Comparison of ENCODE assay signal across 16 cellular contexts in the genomic region with DNA sequence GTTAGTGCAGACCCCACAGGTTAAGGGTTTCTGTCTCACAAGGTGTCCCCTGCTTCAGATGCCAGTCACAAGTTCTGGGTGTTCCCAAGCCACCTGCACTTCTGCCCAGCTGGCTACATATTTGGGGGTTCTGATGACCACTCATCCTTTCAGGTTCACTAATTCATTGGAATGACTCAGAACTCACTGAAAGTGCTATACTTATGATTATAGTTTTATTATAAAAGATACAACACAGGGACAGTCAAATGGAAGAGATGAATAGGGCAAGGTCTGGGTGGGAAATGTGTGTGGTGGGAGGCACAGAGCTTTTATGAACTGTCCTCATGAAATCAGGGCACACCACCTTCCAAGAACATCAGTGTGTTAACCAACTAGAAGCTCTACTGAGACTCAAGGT.
DNase-seq lines count a peak whose midpoint lies in the region; ATAC-seq lines count a peak whose summit lies in the region.
"Had no signal": no experiment of that assay in that cellular context is flagged by ENCODE, and none has a peak within 500 bp of the region (broad histone marks: within the 10 kb centered on the region; RNA-seq: fewer than 3 reads in every experiment).

No MANE protein-coding gene starts in this region.

- DNase-seq in activated T-cell treated with anti-CD3 and anti-CD28 coated beads, Interleukin-2, amount 50 U/mL, for 72 hours, result no peak
- no peak for DNase-seq in activated T-cell treated with anti-CD3 and anti-CD28 coated beads, Interleukin-2, amount 50 U/mL, for 48 hours
- DNase-seq in stimulated activated naive CD8-positive, alpha-beta T cell treated with anti-CD3 and anti-CD28 coated beads, Interleukin-15, Interleukin-2, amounts not matched to agents 100 U/mL and 50 U/mL, for 24 hours, result no peak
- DNase-seq in stimulated activated naive CD8-positive, alpha-beta T cell treated with anti-CD3 and anti-CD28 coated beads, Interleukin-15, amount 100 ng/mL, for 72 hours, result no peak
- DNase-seq in kidney tubule cell (ENCODE audit: low spot score) (peak; percentile 28), GM03348 (ENCODE audit: low spot score) (no peak)
- DNase-seq: ACHN; BE2C; C1 segment of cervical spinal cord; CD4-positive, CD25-positive, alpha-beta regulatory T cell; CD8-positive, alpha-beta memory T cell; COR-L47; DMS 273 treated with DMSO at 0.1 percent for 48 hours; DMS53; HCEC 1CT had no signal

- H3K27me3 Mint-ChIP-seq in activated T-cell treated with anti-CD3 and anti-CD28 coated beads, Interleukin-2, amount 50 U/mL, for 72 hours (ENCODE audit: low read depth), result no peaks in the 10 kb centered on the region
- no peaks in the 10 kb centered on the region for H3K27me3 Mint-ChIP-seq in stimulated activated naive CD8-positive, alpha-beta T cell treated with anti-CD3 and anti-CD28 coated beads, Interleukin-15, amount 100 ng/mL, for 72 hours
- H3K27me3 Mint-ChIP-seq: CD4-positive, CD25-positive, alpha-beta regulatory T cell had no signal

- peak overlapping the region; percentile 82 for H3K27ac Mint-ChIP-seq in activated T-cell treated with anti-CD3 and anti-CD28 coated beads, Interleukin-2, amount 50 U/mL, for 72 hours
- no peak overlapping the region for H3K27ac Mint-ChIP-seq in stimulated activated naive CD8-positive, alpha-beta T cell treated with anti-CD3 and anti-CD28 coated beads, Interleukin-15, amount 100 ng/mL, for 72 hours
- H3K27ac Mint-ChIP-seq: CD4-positive, CD25-positive, alpha-beta regulatory T cell; GM23338 had no signal

- H3K36me3 Mint-ChIP-seq in activated T-cell treated with anti-CD3 and anti-CD28 coated beads, Interleukin-2, amount 50 U/mL, for 72 hours (ENCODE audit: insufficient read depth in 2 of 2), result no peaks in the 10 kb centered on the region
- H3K36me3 Mint-ChIP-seq: CD4-positive, CD25-positive, alpha-beta regulatory T cell had no signal

- H3K9me3 Mint-ChIP-seq in activated T-cell treated with anti-CD3 and anti-CD28 coated beads, Interleukin-2, amount 50 U/mL, for 72 hours, result no peaks in the 10 kb centered on the region
- no peaks in the 10 kb centered on the region for H3K9me3 Mint-ChIP-seq in stimulated activated naive CD8-positive, alpha-beta T cell treated with anti-CD3 and anti-CD28 coated beads, Interleukin-15, amount 100 ng/mL, for 72 hours
- H3K9me3 Mint-ChIP-seq: CD4-positive, CD25-positive, alpha-beta regulatory T cell; CD8-positive, alpha-beta memory T cell; GM23338 had no signal

- H3K4me1 Mint-ChIP-seq in activated T-cell treated with anti-CD3 and anti-CD28 coated beads, Interleukin-2, amount 50 U/mL, for 72 hours (ENCODE audit: low read depth), result peaks cover 20% of the 10 kb centered on the region
- no peaks in the 10 kb centered on the region for H3K4me1 Mint-ChIP-seq in stimulated activated naive CD8-positive, alpha-beta T cell treated with anti-CD3 and anti-CD28 coated beads, Interleukin-15, amount 100 ng/mL, for 72 hours
- H3K4me1 Mint-ChIP-seq: GM23338 had no signal

- peak; percentile 38 to 56 for ATAC-seq in activated T-cell treated with anti-CD3 and anti-CD28 coated beads, Interleukin-2, amount 50 U/mL, for 72 hours (replicated peaks in 1 of 2)
- ATAC-seq in stimulated activated naive CD8-positive, alpha-beta T cell treated with anti-CD3 and anti-CD28 coated beads, Interleukin-15, Interleukin-2, amounts not matched to agents 100 U/mL and 50 U/mL, for 24 hours, result peak; percentile 43
- no peak for ATAC-seq in stimulated activated naive CD8-positive, alpha-beta T cell treated with anti-CD3 and anti-CD28 coated beads, Interleukin-15, amount 100 ng/mL, for 72 hours
- ATAC-seq: GM23338 had no signal

- H3K4me3 Mint-ChIP-seq in activated T-cell treated with anti-CD3 and anti-CD28 coated beads, Interleukin-2, amount 50 U/mL, for 72 hours, result no peak overlapping the region
- no peak overlapping the region for H3K4me3 Mint-ChIP-seq in stimulated activated naive CD8-positive, alpha-beta T cell treated with anti-CD3 and anti-CD28 coated beads, Interleukin-15, amount 100 ng/mL, for 72 hours
- H3K4me3 Mint-ChIP-seq: CD4-positive, CD25-positive, alpha-beta regulatory T cell; GM23338 had no signal
